ENCODE assay signal across 13 cellular contexts in the genomic region with DNA sequence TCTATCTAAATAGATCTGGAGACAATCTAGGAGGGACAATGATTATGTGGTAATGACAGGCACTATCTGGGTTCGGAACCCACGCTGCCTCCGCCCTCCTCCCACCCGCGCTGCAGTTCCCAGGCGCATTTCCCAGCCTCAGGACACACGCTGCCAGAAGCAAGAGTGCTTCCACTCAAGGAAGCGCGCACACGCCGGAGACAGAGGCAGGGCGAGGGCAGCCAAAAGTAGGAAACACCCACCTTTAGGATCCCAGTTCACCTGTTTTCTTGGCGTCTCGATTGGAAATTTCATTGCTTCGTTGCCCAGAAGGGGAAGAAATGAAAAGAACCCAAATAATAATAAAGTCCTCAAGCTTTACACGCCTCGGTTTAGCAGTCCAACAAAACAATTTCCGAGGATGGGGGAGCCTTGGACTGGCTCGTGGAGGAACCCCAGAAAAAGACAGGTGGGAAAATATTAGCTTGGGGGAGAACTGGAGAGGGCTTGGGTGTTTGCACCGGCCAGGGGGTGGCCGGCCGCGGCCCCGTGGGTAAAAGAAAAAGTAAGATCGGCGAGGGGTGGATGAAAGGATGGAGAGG. TPM values are rescaled to one million over a fixed set of nuclear protein-coding genes. Genes with fewer than 3 reads are reported as not detected.
DNase-seq lines count a peak whose midpoint lies in the region; ATAC-seq, FAIRE-seq and TF ChIP-seq lines count a peak whose summit lies in the region.
"Had no signal": no experiment of that assay in that cellular context is flagged by ENCODE, and none has a peak within 500 bp of the region (broad histone marks: within the 10 kb centered on the region; RNA-seq: fewer than 3 reads in every experiment).

No MANE protein-coding gene starts in this region.

- H3K9me3 ChIP-seq in HUES6 (ENCODE audit: control insufficient read depth, insufficient read depth, low read depth, low read length), result no peaks in the 10 kb centered on the region
- no peaks in the 10 kb centered on the region for H3K9me3 ChIP-seq in endothelial cell of umbilical vein (replicated peaks; ENCODE audit: control insufficient read depth, insufficient read depth, low read length)
- H3K9me3 ChIP-seq in osteoblast (ENCODE audit: low read depth, low read length), result no peaks in the 10 kb centered on the region

- peaks cover 99% of the 10 kb centered on the region for H3K27me3 ChIP-seq in HUES6 (ENCODE audit: control insufficient read depth, insufficient read depth, low read length)
- H3K27me3 ChIP-seq in endothelial cell of umbilical vein (ENCODE audit: control insufficient read depth in 2 of 2, insufficient read depth in 2 of 2, low read length in 2 of 2), result peaks cover 50 to 63% of the 10 kb centered on the region in 2 experiments
- H3K27me3 ChIP-seq in osteoblast (ENCODE audit: insufficient read depth, low read length), result peaks cover 63% of the 10 kb centered on the region

- TF ChIP-seq POLR2A in endothelial cell of umbilical vein (IDR thresholded peaks at IDR 0.05; ENCODE audit: low read depth, low read length), result no peak

- BruUV-seq in endothelial cell of umbilical vein (replicated peaks; lab: Mats Ljungman, UMichigan), result no TSS peak

- ATAC-seq in HG02571 (IDR thresholded peaks at IDR 0.05; ENCODE audit: unreplicated experiment), result no peak
- ATAC-seq in esophagus mucosa, result no peak

- TF ChIP-seq CTCF in endothelial cell of umbilical vein (IDR thresholded peaks at IDR 0.05; ENCODE audit: extremely low read depth in 1 of 2, insufficient read depth in 1 of 2, low read depth in 1 of 2, low read length in 2 of 2), result no peak
- TF ChIP-seq CTCF in osteoblast (IDR thresholded peaks at IDR 0.05; ENCODE audit: extremely low read depth, low read depth, low read length), result no peak

- DNase-seq in DMS53 (lab: John Stamatoyannopoulos, UW) (peak; percentile 51), DMS53 treated with DMSO at 0.1 percent for 48 hours (lab: John Stamatoyannopoulos, UW; ENCODE audit: unreplicated experiment) (no peak), endothelial cell of umbilical vein (ENCODE audit: low read depth, low spot score) (no peak), osteoblast (ENCODE audit: insufficient read length, low spot score, missing footprints) (peak; percentile 76), NCI-H524 (lab: John Stamatoyannopoulos, UW) (no peak)
- DNase-seq: activated CD4-positive, alpha-beta T cell treated with anti-CD3 and anti-CD28 coated beads for 4 hours; OCI-M1 had no signal

- POLR2A ChIA-PET in endothelial cell of umbilical vein (lab: Charles Lee), result no interaction called here

- no peaks in the 10 kb centered on the region for H3K36me3 ChIP-seq in HUES6 (ENCODE audit: control insufficient read depth, insufficient read depth, low read length)
- no peaks in the 10 kb centered on the region for H3K36me3 ChIP-seq in endothelial cell of umbilical vein (ENCODE audit: control insufficient read depth in 2 of 2, extremely low read depth in 1 of 2, insufficient read depth in 2 of 2, low read length in 2 of 2)
- H3K36me3 ChIP-seq in osteoblast (ENCODE audit: insufficient read depth, low read length), result no peaks in the 10 kb centered on the region

- CTCF ChIA-PET in endothelial cell of umbilical vein (lab: Charles Lee), result no interaction called here

- H4K20me1 ChIP-seq in endothelial cell of umbilical vein (replicated peaks; ENCODE audit: control insufficient read depth, extremely low read depth, insufficient read depth, low read length) (no peaks in the 10 kb centered on the region), osteoblast (ENCODE audit: insufficient read depth, low read length) (no peaks in the 10 kb centered on the region)

- no peak for FAIRE-seq in endothelial cell of umbilical vein (lab: Jason Lieb, UNC)
- FAIRE-seq: colon, GM18507 had no signal

- H3K9ac ChIP-seq in HUES6 (ENCODE audit: low read length) (no peak overlapping the region), endothelial cell of umbilical vein (replicated peaks; ENCODE audit: extremely low read depth, insufficient read depth, low read length) (no peak overlapping the region)

- H2AFZ ChIP-seq in endothelial cell of umbilical vein (ENCODE audit: low read depth, low read length), result peak overlapping the region; percentile 13
- H2AFZ ChIP-seq in osteoblast (ENCODE audit: low read length), result no peak overlapping the region

- H3K4me2 ChIP-seq in endothelial cell of umbilical vein (ENCODE audit: insufficient read depth, low read length) (peak overlapping the region; percentile 5), osteoblast (ENCODE audit: insufficient read depth, low read length) (no peak overlapping the region)

- H3K4me1 ChIP-seq in HUES6 (ENCODE audit: control insufficient read depth, insufficient read depth, low read length), result peaks cover 7% of the 10 kb centered on the region
- no peaks in the 10 kb centered on the region for H3K4me1 ChIP-seq in endothelial cell of umbilical vein (ENCODE audit: control insufficient read depth, extremely low read depth, insufficient read depth, low read length)
- no peaks in the 10 kb centered on the region for H3K4me1 ChIP-seq in osteoblast (ENCODE audit: insufficient read depth, low read length)

- H3K79me2 ChIP-seq in endothelial cell of umbilical vein (ENCODE audit: control insufficient read depth, insufficient read depth, low read length) (no peaks in the 10 kb centered on the region), osteoblast (ENCODE audit: insufficient read depth, low read length) (no peaks in the 10 kb centered on the region)

- intact Hi-C loops in endothelial cell of umbilical vein (cut with micrococcal nuclease), result no loop called here

- dilution Hi-C loops in endothelial cell of umbilical vein (cut with MboI; ENCODE audit: extremely low pct_ligation_motif_present, low sequenced_read_pairs), result no loop called here

- H3K9me1 ChIP-seq in endothelial cell of umbilical vein (replicated peaks; ENCODE audit: control insufficient read depth, extremely low read depth, insufficient read depth, low read length), result no peaks in the 10 kb centered on the region

- peak overlapping the region; percentile 80 for H3K4me3 ChIP-seq in HUES6 (ENCODE audit: low read depth, low read length)
- H3K4me3 ChIP-seq in endothelial cell of umbilical vein (replicated peaks in 1 of 3; ENCODE audit: insufficient read depth in 1 of 3, low read depth in 1 of 3, low read length in 3 of 3), result peak overlapping the region in 1 of 3 experiments; percentile 3
- H3K4me3 ChIP-seq in osteoblast (ENCODE audit: insufficient read depth, low read length), result no peak overlapping the region

- H3K27ac ChIP-seq in HUES6 (ENCODE audit: low read depth, low read length), result no peak overlapping the region
- no peak overlapping the region for H3K27ac ChIP-seq in endothelial cell of umbilical vein (ENCODE audit: insufficient read depth, low read depth, low read length)
- H3K27ac ChIP-seq in osteoblast (ENCODE audit: low read depth, low read length), result no peak overlapping the region

TF ChIP-seq in endothelial cell of umbilical vein, 7 proteins besides CTCF, POLR2A, EP300 and RAD21:
- TF ChIP-seq EZH2 (IDR thresholded peaks at IDR 0.05; ENCODE audit: borderline replicate concordance, low read depth, low read length, severe bottlenecking), result peak; percentile 63
- TF ChIP-seq, protein P1, sequence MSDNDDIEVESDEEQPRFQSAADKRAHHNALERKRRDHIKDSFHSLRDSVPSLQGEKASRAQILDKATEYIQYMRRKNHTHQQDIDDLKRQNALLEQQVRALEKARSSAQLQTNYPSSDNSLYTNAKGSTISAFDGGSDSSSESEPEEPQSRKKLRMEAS (IDR thresholded peaks at IDR 0.05; ENCODE audit: insufficient read depth, insufficient read length), result no peak

RNA-seq across cellular contexts. Expression of a gene that starts 0.5 kb away (rescaled TPM):
- total RNA-seq in endothelial cell of umbilical vein, result not detected in 2 replicates
- polyA plus RNA-seq in endothelial cell of umbilical vein, result not detected in 2 replicates
- polyA plus RNA-seq in endothelial cell of umbilical vein (2011; cell fraction: cytosol; rRNA removed), result not detected in 2 replicates
- polyA plus RNA-seq in endothelial cell of umbilical vein (2011; cell fraction: nucleus; rRNA removed), result not detected in 2 replicates
- not detected in 2 replicates for polyA plus RNA-seq in endothelial cell of umbilical vein (2012)
- polyA minus RNA-seq in endothelial cell of umbilical vein, result not detected in 2 replicates
- polyA minus RNA-seq in endothelial cell of umbilical vein (2011; cell fraction: cytosol; rRNA and poly(A)+ RNA removed), result not detected
- not detected in 2 replicates for polyA minus RNA-seq in endothelial cell of umbilical vein (2011; cell fraction: nucleus; rRNA and poly(A)+ RNA removed)
- under 0.01 TPM in 2 replicates for total RNA-seq in osteoblast
- total RNA-seq in esophagus mucosa, result 3.9 TPM
- total RNA-seq: lung microvascular endothelial cell had no signal

Comparison
In these comparisons a context has a peak if more than half of its experiments do, and no peak if none do; other contexts are left out.
1. DNase-seq: peak in DMS53 (single experiment) and osteoblast (single experiment); none in DMS53 treated with DMSO at 0.1 percent for 48 hours (single experiment), endothelial cell of umbilical vein (single experiment) and NCI-H524 (0 of 2).